27 cellular contexts compared by ENCODE assay signal in genomic region chr10:53909791-53910190, GRCh38.
"Had no signal": no experiment of that assay in that cellular context is flagged by ENCODE, and none has a peak within 500 bp of the region (broad histone marks: within the 10 kb centered on the region; RNA-seq: fewer than 3 reads in every experiment).

No MANE protein-coding gene starts in this region.

- H3K9me3 ChIP-seq: colonic mucosa, gastrocnemius medialis, suprapubic skin, transverse colon, upper lobe of right lung, vagina had no signal

- FAIRE-seq: keratinocyte had no signal

- H3K4me3 Mint-ChIP-seq: dendritic cell treated with granulocyte-macrophage colony-stimulating factor and Interleukin-4, amounts not matched to agents 40 ng/mL and 50 ng/mL, for 4 days; endodermal cell; naive thymus-derived CD8-positive, alpha-beta T cell; stimulated activated naive CD8-positive, alpha-beta T cell treated with anti-CD3 and anti-CD28 coated beads, Interleukin-15, amount 100 ng/mL, for 72 hours had no signal

- DNase-seq: colonic mucosa; effector CD8-positive, alpha-beta T cell; endodermal cell; foreskin fibroblast; gastrocnemius medialis; head of caudate nucleus; mesenchymal stem cell; midbrain; naive thymus-derived CD8-positive, alpha-beta T cell; stimulated activated CD4-positive, alpha-beta T cell treated with anti-CD3 and anti-CD28 coated beads, Interleukin-12 subunit alpha, Interleukin-12 subunit beta, amount 100 ng/mL, for 4 hours; stimulated activated CD4-positive, alpha-beta T cell treated with anti-CD3 and anti-CD28 coated beads, Interleukin-1b, Interleukin-23, amount 100 ng/mL, for 48 hours; stimulated activated CD4-positive, alpha-beta T cell treated with anti-CD3 and anti-CD28 coated beads, Interleukin-4, amount 100 ng/mL, for 1 hour; stimulated activated CD8-positive, alpha-beta memory T cell treated with anti-CD3 and anti-CD28 coated beads, Interleukin-4, amount 100 ng/mL, for 48 hours; stimulated activated naive CD4-positive, alpha-beta T cell; stimulated activated naive CD8-positive, alpha-beta T cell treated with anti-CD3 and anti-CD28 coated beads, Interleukin-15, amount 100 ng/mL, for 72 hours; transverse colon; upper lobe of right lung had no signal

- H2AFZ ChIP-seq: parathyroid adenoma had no signal

- H3K4me1 ChIP-seq: colonic mucosa, gastrocnemius medialis, parathyroid adenoma, suprapubic skin, transverse colon, upper lobe of right lung, vagina had no signal

- H3K36me3 ChIP-seq: colonic mucosa, gastrocnemius medialis, suprapubic skin, transverse colon, upper lobe of right lung, vagina had no signal

- H3K4me3 ChIP-seq: colonic mucosa, gastrocnemius medialis, smooth muscle cell, suprapubic skin, transverse colon, upper lobe of right lung, vagina had no signal

- H3K27me3 Mint-ChIP-seq: dendritic cell treated with granulocyte-macrophage colony-stimulating factor and Interleukin-4, amounts not matched to agents 40 ng/mL and 50 ng/mL, for 4 days; naive thymus-derived CD8-positive, alpha-beta T cell; progenitor cell of endocrine pancreas; stimulated activated naive CD8-positive, alpha-beta T cell treated with anti-CD3 and anti-CD28 coated beads, Interleukin-15, amount 100 ng/mL, for 72 hours had no signal

- H3K9ac ChIP-seq: parathyroid adenoma had no signal

- H3K36me3 Mint-ChIP-seq: naive thymus-derived CD8-positive, alpha-beta T cell had no signal

- ATAC-seq: esophagus mucosa; gastrocnemius medialis; naive thymus-derived CD8-positive, alpha-beta T cell; sciatic nerve; stimulated activated naive CD8-positive, alpha-beta T cell treated with anti-CD3 and anti-CD28 coated beads, Interleukin-15, amount 100 ng/mL, for 72 hours; upper lobe of right lung had no signal

- H3K27me3 ChIP-seq: colonic mucosa, gastrocnemius medialis, suprapubic skin, transverse colon, upper lobe of right lung, vagina had no signal

- H3K27ac ChIP-seq: colonic mucosa, epithelial cell of prostate, gastrocnemius medialis, parathyroid adenoma, suprapubic skin, transverse colon, upper lobe of right lung, vagina had no signal

- H3K4me2 ChIP-seq: smooth muscle cell had no signal

- H3K79me2 ChIP-seq: parathyroid adenoma had no signal

- H3K27ac Mint-ChIP-seq: dendritic cell treated with granulocyte-macrophage colony-stimulating factor and Interleukin-4, amounts not matched to agents 40 ng/mL and 50 ng/mL, for 4 days; endodermal cell; naive thymus-derived CD8-positive, alpha-beta T cell; progenitor cell of endocrine pancreas; stimulated activated naive CD8-positive, alpha-beta T cell treated with anti-CD3 and anti-CD28 coated beads, Interleukin-15, amount 100 ng/mL, for 72 hours had no signal

- H3K4me1 Mint-ChIP-seq: endodermal cell; naive thymus-derived CD8-positive, alpha-beta T cell; stimulated activated naive CD8-positive, alpha-beta T cell treated with anti-CD3 and anti-CD28 coated beads, Interleukin-15, amount 100 ng/mL, for 72 hours had no signal
